Comparison of ENCODE assay signal across 14 cellular contexts in the genomic region with DNA sequence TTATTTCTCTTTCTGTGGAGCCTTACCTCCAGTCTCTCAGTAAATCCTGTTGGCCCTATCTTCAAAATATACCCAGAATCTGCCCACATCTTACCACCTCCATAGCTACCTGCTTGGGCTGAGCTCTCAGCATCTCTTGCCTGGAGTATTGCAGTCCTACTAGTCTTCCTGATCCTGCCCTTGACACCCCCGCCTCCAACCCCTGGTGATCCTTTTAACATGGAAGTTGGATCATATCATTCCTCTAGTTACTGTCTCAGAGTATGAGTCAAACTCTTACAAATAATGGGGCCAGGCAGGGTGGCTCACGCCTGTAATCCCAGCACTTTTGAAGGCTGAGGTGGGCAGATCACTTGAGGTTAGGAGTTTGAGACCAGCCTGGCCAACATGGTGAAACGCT. TPM values are rescaled to one million over a fixed set of nuclear protein-coding genes. Genes with fewer than 3 reads are reported as not detected.
DNase-seq lines count a peak whose midpoint lies in the region; ATAC-seq and TF ChIP-seq lines count a peak whose summit lies in the region.
"Had no signal": no experiment of that assay in that cellular context is flagged by ENCODE, and none has a peak within 500 bp of the region (broad histone marks: within the 10 kb centered on the region; RNA-seq: fewer than 3 reads in every experiment).

No MANE protein-coding gene starts in this region.

- TF ChIP-seq CTCF in HFFc6 (IDR thresholded peaks at IDR 0.05) (no peak), RWPE1 (conservative IDR thresholded peaks at IDR 0.05; ENCODE audit: low read depth) (no peak)

- peaks cover 10% of the 10 kb centered on the region for H3K36me3 Mint-ChIP-seq in HFFc6 (ENCODE audit: low read depth)
- H3K36me3 Mint-ChIP-seq: CD8-positive, alpha-beta memory T cell had no signal

- H3K4me1 Mint-ChIP-seq in HFFc6 (ENCODE audit: low read depth) = peaks cover 48% of the 10 kb centered on the region
- H3K4me1 Mint-ChIP-seq: CD8-positive, alpha-beta memory T cell; H9 had no signal

- peaks cover 10% of the 10 kb centered on the region for H3K27me3 Mint-ChIP-seq in HFFc6 (ENCODE audit: insufficient read depth)

- ATAC-seq in HG03571 (IDR thresholded peaks at IDR 0.05; ENCODE audit: unreplicated experiment) = no peak

- no peak overlapping the region for H3K4me3 Mint-ChIP-seq in HFFc6
- H3K4me3 Mint-ChIP-seq: CD8-positive, alpha-beta memory T cell; H9 had no signal

- H3K9me3 Mint-ChIP-seq in HFFc6 = peaks cover 6% of the 10 kb centered on the region
- H3K9me3 Mint-ChIP-seq: CD8-positive, alpha-beta memory T cell; H9 had no signal

- POLR2A ChIA-PET in RWPE1 (lab: Yijun Ruan, JAX; ENCODE audit: low non-redundant PET) = no interaction called here

- peak overlapping the region; percentile 22; the same call in 1 of the 2 replicates for H3K27ac Mint-ChIP-seq in HFFc6
- H3K27ac Mint-ChIP-seq: CD8-positive, alpha-beta memory T cell; H9 had no signal

- DNase-seq in HFFc6 (no peak), RKO (ENCODE audit: low spot score) (peak; percentile 16), epithelial cell of prostate (ENCODE audit: low read depth, low spot score) (no peak), RWPE1 (ENCODE audit: low spot score) (no peak), AML-193 (lab: John Stamatoyannopoulos, UW) (no peak), nucleus accumbens (lab: John Stamatoyannopoulos, UW) (no peak)
- DNase-seq: Caco-2; CD8-positive, alpha-beta memory T cell; DND-41; GOT3; H9 had no signal

- peak overlapping the region; percentile 52 for H3K27ac ChIP-seq in epithelial cell of prostate
- no peak overlapping the region for H3K27ac ChIP-seq in RWPE1
- H3K27ac ChIP-seq: BLaER1, HL-60 had no signal

- CTCF ChIA-PET in RWPE1 (lab: Yijun Ruan, JAX) = no interaction called here

RNA-seq across cellular contexts. Expression of a gene that starts 43.1 kb away (rescaled TPM):
- total RNA-seq in HFFc6 (2021; fragmentation: NEBNext Ultra II Directional; extraction: Animal tissue kit (Norgen Biotek cat#: 25700)) = 10 to 100 TPM; 61.5 to 86.6 (median 67.9) TPM
